In the genomic region with DNA sequence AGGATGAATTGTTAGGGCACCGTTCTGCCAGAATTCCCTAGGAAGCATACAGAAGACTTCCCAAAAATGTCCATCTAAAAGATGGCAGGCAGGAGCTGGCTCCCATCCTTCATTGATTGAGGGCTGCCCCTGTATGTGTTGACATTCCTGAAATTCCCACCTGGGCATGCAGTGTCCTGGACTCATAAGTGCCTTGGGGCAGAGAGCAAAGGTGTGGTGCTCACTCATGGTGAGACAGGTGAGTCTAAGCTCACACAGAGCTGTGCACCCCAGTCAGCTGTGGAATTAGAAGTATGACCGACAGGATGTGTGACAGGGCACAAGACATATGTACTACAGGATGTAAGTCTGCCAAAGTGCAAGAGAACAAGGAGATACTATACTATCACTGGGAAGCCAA, we compare ENCODE assay signal across 15 cellular contexts.
"Had no signal": no experiment of that assay in that cellular context is flagged by ENCODE, and none has a peak within 500 bp of the region (broad histone marks: within the 10 kb centered on the region; RNA-seq: fewer than 3 reads in every experiment).

No MANE protein-coding gene starts in this region.

- H3K27ac ChIP-seq: dorsolateral prefrontal cortex, esophagus squamous epithelium, neutrophil, sigmoid colon, skin epidermis, stomach had no signal

- H3K27ac Mint-ChIP-seq: naive thymus-derived CD8-positive, alpha-beta T cell; type B pancreatic cell had no signal

- H3K4me1 Mint-ChIP-seq: naive thymus-derived CD8-positive, alpha-beta T cell had no signal

- H3K9me3 Mint-ChIP-seq: type B pancreatic cell had no signal

- H3K4me3 Mint-ChIP-seq: naive thymus-derived CD8-positive, alpha-beta T cell; type B pancreatic cell had no signal

- H3K36me3 Mint-ChIP-seq: type B pancreatic cell had no signal

- DNase-seq: cortex of kidney; dorsolateral prefrontal cortex; effector CD8-positive, alpha-beta T cell; esophagus squamous epithelium; foreskin fibroblast; kidney glomerular epithelial cell; mucosa of descending colon; naive thymus-derived CD8-positive, alpha-beta T cell; sigmoid colon; stimulated activated naive CD4-positive, alpha-beta T cell; stomach had no signal

- ATAC-seq: left lobe of liver; mucosa of descending colon; naive thymus-derived CD8-positive, alpha-beta T cell had no signal

- H3K27me3 Mint-ChIP-seq: naive thymus-derived CD8-positive, alpha-beta T cell; type B pancreatic cell had no signal
